ENCODE assay signal across 14 cellular contexts in the genomic region with DNA sequence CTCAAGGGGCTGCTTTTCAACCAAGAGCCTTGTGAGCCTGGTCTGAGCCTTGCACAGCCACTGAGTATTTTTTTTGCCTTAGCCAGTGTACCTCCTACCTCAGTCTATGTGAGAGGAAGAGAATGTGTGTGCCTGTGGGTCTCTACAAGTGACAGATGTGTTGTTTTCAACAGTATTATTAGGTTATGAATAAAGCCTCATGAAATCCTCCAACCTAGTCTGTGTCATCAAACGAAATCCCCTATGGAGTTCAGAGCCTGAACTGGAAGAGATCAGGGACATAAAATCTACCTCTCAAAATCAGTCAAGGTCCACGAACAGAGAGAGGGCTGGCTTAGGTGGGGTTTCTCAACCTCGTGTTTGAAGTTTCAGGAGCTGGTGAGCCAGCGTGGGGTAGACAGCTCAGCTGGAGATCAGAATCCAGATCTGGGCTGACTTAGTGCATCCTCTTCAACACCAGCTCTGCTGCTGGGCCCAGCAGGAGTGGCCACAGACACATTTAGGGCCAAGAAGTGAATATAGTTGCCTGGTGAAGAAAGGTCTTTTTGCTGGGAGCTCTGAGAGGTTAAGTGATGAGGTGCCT. TPM values are rescaled to one million over a fixed set of nuclear protein-coding genes. Genes with fewer than 3 reads are reported as not detected.
A peak's percentile ranks its signal among the peaks of the same experiment; 100 is the strongest.
DNase-seq lines count a peak whose midpoint lies in the region; ATAC-seq and TF ChIP-seq lines count a peak whose summit lies in the region.
"Had no signal": no experiment of that assay in that cellular context is flagged by ENCODE, and none has a peak within 500 bp of the region (broad histone marks: within the 10 kb centered on the region; RNA-seq: fewer than 3 reads in every experiment).

No MANE protein-coding gene starts in this region.

- H3K4me1 ChIP-seq in smooth muscle cell (ENCODE audit: low read depth), result no peaks in the 10 kb centered on the region

- H3K36me3 Mint-ChIP-seq in activated CD8-positive, alpha-beta T cell treated with anti-CD3 and anti-CD28 coated beads for 36 hours (ENCODE audit: low read depth), result peaks cover 5% of the 10 kb centered on the region
- peaks cover 26% of the 10 kb centered on the region for H3K36me3 Mint-ChIP-seq in activated CD8-positive, alpha-beta T cell treated with anti-CD3 and anti-CD28 coated beads, Interleukin-2, amount 10 ng/mL, durations not matched to agents 7 days and 5 days (ENCODE audit: low read depth)
- H3K36me3 Mint-ChIP-seq in activated CD4-positive, alpha-beta memory T cell treated with anti-CD3 and anti-CD28 coated beads, Interleukin-2, amount 10 ng/mL, durations not matched to agents 7 days and 5 days (ENCODE audit: low read depth), result peaks cover 37% of the 10 kb centered on the region

- H4K20me1 ChIP-seq in smooth muscle cell (ENCODE audit: low read depth), result no peaks in the 10 kb centered on the region

- WGBS in smooth muscle cell (ENCODE audit: low lambda C conversion rate), result 91% methylated on average over 4 of the region's 4 CpGs

- intact Hi-C loops in activated CD8-positive, alpha-beta T cell treated with anti-CD3 and anti-CD28 coated beads for 36 hours (cut with micrococcal nuclease), result no loop called here
- intact Hi-C loops in left ventricle myocardium superior (cut with micrococcal nuclease), result no loop called here

- no peaks in the 10 kb centered on the region for H3K27me3 ChIP-seq in layer of hippocampus (ENCODE audit: control insufficient read depth, insufficient read depth, low read length)
- H3K27me3 ChIP-seq in smooth muscle cell (ENCODE audit: low read depth), result no peaks in the 10 kb centered on the region
- H3K27me3 ChIP-seq: spleen had no signal

- no peaks in the 10 kb centered on the region for H3K9me3 ChIP-seq in smooth muscle cell (replicated peaks; ENCODE audit: low read depth)
- H3K9me3 ChIP-seq: spleen had no signal

- no peak for ATAC-seq in activated CD8-positive, alpha-beta T cell treated with anti-CD3 and anti-CD28 coated beads for 36 hours
- no peak for ATAC-seq in activated CD8-positive, alpha-beta T cell treated with anti-CD3 and anti-CD28 coated beads, Interleukin-2, amount 10 ng/mL, durations not matched to agents 7 days and 5 days
- no peak for ATAC-seq in left ventricle myocardium superior

- no peaks in the 10 kb centered on the region for H3K27me3 Mint-ChIP-seq in activated CD8-positive, alpha-beta T cell treated with anti-CD3 and anti-CD28 coated beads for 36 hours
- H3K27me3 Mint-ChIP-seq in activated CD8-positive, alpha-beta T cell treated with anti-CD3 and anti-CD28 coated beads, Interleukin-2, amount 10 ng/mL, durations not matched to agents 7 days and 5 days (ENCODE audit: low read depth), result no peaks in the 10 kb centered on the region
- H3K27me3 Mint-ChIP-seq in activated CD4-positive, alpha-beta memory T cell treated with anti-CD3 and anti-CD28 coated beads, Interleukin-2, amount 10 ng/mL, durations not matched to agents 7 days and 5 days, result no peaks in the 10 kb centered on the region

- peak overlapping the region; percentile 18 for H3K27ac ChIP-seq in layer of hippocampus (ENCODE audit: low read depth, low read length)
- peak overlapping the region; percentile 85 for H3K27ac ChIP-seq in smooth muscle cell (ENCODE audit: low read depth)
- H3K27ac ChIP-seq: VCaP had no signal

- no peak for TF ChIP-seq CTCF in activated CD8-positive, alpha-beta T cell treated with anti-CD3 and anti-CD28 coated beads for 36 hours (IDR thresholded peaks at IDR 0.05)
- TF ChIP-seq CTCF in smooth muscle cell (IDR thresholded peaks at IDR 0.05; ENCODE audit: borderline replicate concordance, insufficient read depth, poor library complexity, severe bottlenecking), result no peak

- CTCF ChIA-PET in activated CD8-positive, alpha-beta T cell treated with anti-CD3 and anti-CD28 coated beads for 36 hours (lab: Charles Lee), result no interaction called here
- CTCF ChIA-PET in activated CD8-positive, alpha-beta T cell treated with anti-CD3 and anti-CD28 coated beads, Interleukin-2, amount 10 ng/mL, durations not matched to agents 7 days and 5 days (lab: Charles Lee), result interaction anchor here (0.6 to 1.6 kb wide), 3 partner anchors 10 to 29 kb away, joined by 3 read pairs; no protein-coding TSS in a partner anchor
- CTCF ChIA-PET in activated CD4-positive, alpha-beta memory T cell treated with anti-CD3 and anti-CD28 coated beads, Interleukin-2, amount 10 ng/mL, durations not matched to agents 7 days and 5 days (lab: Charles Lee), result no interaction called here

- POLR2A ChIA-PET in activated CD8-positive, alpha-beta T cell treated with anti-CD3 and anti-CD28 coated beads for 36 hours (lab: Charles Lee), result interaction anchor here (1.0 kb wide), 1 partner anchor 9 kb away, joined by 4 read pairs; a partner anchor contains a TSS
- POLR2A ChIA-PET in activated CD8-positive, alpha-beta T cell treated with anti-CD3 and anti-CD28 coated beads, Interleukin-2, amount 10 ng/mL, durations not matched to agents 7 days and 5 days (lab: Charles Lee), result no interaction called here
- POLR2A ChIA-PET in activated CD4-positive, alpha-beta memory T cell treated with anti-CD3 and anti-CD28 coated beads, Interleukin-2, amount 10 ng/mL, durations not matched to agents 7 days and 5 days (lab: Charles Lee), result interaction anchor here (1.3 to 1.5 kb wide), 2 partner anchors 8 to 17 kb away, joined by 3 to 4 read pairs; a partner anchor contains a TSS

- H3K4me1 Mint-ChIP-seq in activated CD8-positive, alpha-beta T cell treated with anti-CD3 and anti-CD28 coated beads for 36 hours (ENCODE audit: low read depth), result peaks cover 16% of the 10 kb centered on the region
- peaks cover 19% of the 10 kb centered on the region for H3K4me1 Mint-ChIP-seq in activated CD8-positive, alpha-beta T cell treated with anti-CD3 and anti-CD28 coated beads, Interleukin-2, amount 10 ng/mL, durations not matched to agents 7 days and 5 days (ENCODE audit: low read depth)
- H3K4me1 Mint-ChIP-seq in activated CD4-positive, alpha-beta memory T cell treated with anti-CD3 and anti-CD28 coated beads, Interleukin-2, amount 10 ng/mL, durations not matched to agents 7 days and 5 days, result peaks cover 29% of the 10 kb centered on the region

- peak overlapping the region; percentile 45 for H3K9ac ChIP-seq in smooth muscle cell (ENCODE audit: low read depth)

- peaks cover 7% of the 10 kb centered on the region for H3F3A ChIP-seq in smooth muscle cell (ENCODE audit: low read depth)

- in situ Hi-C loops in ACHN (cut with HindIII; ENCODE audit: low pct_ligation_motif_present, low pct_unique_long_range_greater_than_20kb, low sequenced_read_pairs), result no loop called here

- H3K4me2 ChIP-seq in smooth muscle cell, result peak overlapping the region; percentile 12

- no peak overlapping the region for H2AFZ ChIP-seq in smooth muscle cell (ENCODE audit: low read depth)

- no peak overlapping the region for H3K4me3 Mint-ChIP-seq in activated CD8-positive, alpha-beta T cell treated with anti-CD3 and anti-CD28 coated beads for 36 hours
- no peak overlapping the region for H3K4me3 Mint-ChIP-seq in activated CD8-positive, alpha-beta T cell treated with anti-CD3 and anti-CD28 coated beads, Interleukin-2, amount 10 ng/mL, durations not matched to agents 7 days and 5 days
- H3K4me3 Mint-ChIP-seq in activated CD4-positive, alpha-beta memory T cell treated with anti-CD3 and anti-CD28 coated beads, Interleukin-2, amount 10 ng/mL, durations not matched to agents 7 days and 5 days, result no peak overlapping the region

- H3K79me2 ChIP-seq in smooth muscle cell (ENCODE audit: low read depth), result no peaks in the 10 kb centered on the region

- H3K27ac Mint-ChIP-seq in activated CD8-positive, alpha-beta T cell treated with anti-CD3 and anti-CD28 coated beads for 36 hours, result peak overlapping the region; percentile 61
- H3K27ac Mint-ChIP-seq in activated CD8-positive, alpha-beta T cell treated with anti-CD3 and anti-CD28 coated beads, Interleukin-2, amount 10 ng/mL, durations not matched to agents 7 days and 5 days, result no peak overlapping the region
- peak overlapping the region; percentile 27 for H3K27ac Mint-ChIP-seq in activated CD4-positive, alpha-beta memory T cell treated with anti-CD3 and anti-CD28 coated beads, Interleukin-2, amount 10 ng/mL, durations not matched to agents 7 days and 5 days

- DNase-seq in activated CD8-positive, alpha-beta T cell treated with anti-CD3 and anti-CD28 coated beads for 36 hours, result no peak
- DNase-seq in activated CD8-positive, alpha-beta T cell treated with anti-CD3 and anti-CD28 coated beads, Interleukin-2, amount 10 ng/mL, durations not matched to agents 7 days and 5 days, result no peak
- no peak for DNase-seq in activated CD4-positive, alpha-beta memory T cell treated with anti-CD3 and anti-CD28 coated beads, Interleukin-2, amount 10 ng/mL, durations not matched to agents 7 days and 5 days
- DNase-seq in smooth muscle cell (lab: John Stamatoyannopoulos, UW; ENCODE audit: unreplicated experiment) (no peak), DMS79 (lab: John Stamatoyannopoulos, UW) (no peak), left ventricle myocardium superior (no peak), ACHN (no peak)
- DNase-seq: activated T-cell treated with anti-CD3 and anti-CD28 coated beads, Interleukin-2, amount 50 U/mL, for 48 hours; caudate nucleus; NCI-H1092 treated with DMSO at 0.1 percent for 48 hours; NCI-H226; spleen had no signal

- no peaks in the 10 kb centered on the region for H3K9me3 Mint-ChIP-seq in activated CD8-positive, alpha-beta T cell treated with anti-CD3 and anti-CD28 coated beads for 36 hours
- no peaks in the 10 kb centered on the region for H3K9me3 Mint-ChIP-seq in activated CD8-positive, alpha-beta T cell treated with anti-CD3 and anti-CD28 coated beads, Interleukin-2, amount 10 ng/mL, durations not matched to agents 7 days and 5 days (ENCODE audit: insufficient read depth)
- no peaks in the 10 kb centered on the region for H3K9me3 Mint-ChIP-seq in activated CD4-positive, alpha-beta memory T cell treated with anti-CD3 and anti-CD28 coated beads, Interleukin-2, amount 10 ng/mL, durations not matched to agents 7 days and 5 days

- no peak overlapping the region for H3K4me3 ChIP-seq in smooth muscle cell
- H3K4me3 ChIP-seq: spleen had no signal

- H3K36me3 ChIP-seq in smooth muscle cell (ENCODE audit: low read depth), result no peaks in the 10 kb centered on the region

RNA-seq across cellular contexts. Expression of a gene that starts 8.2 kb away (rescaled TPM):
- 1 to 10 TPM; 3.4 to 3.6 TPM for total RNA-seq in activated CD8-positive, alpha-beta T cell treated with anti-CD3 and anti-CD28 coated beads for 36 hours
- 1 to 10 TPM; 8.0 TPM for total RNA-seq in activated CD8-positive, alpha-beta T cell treated with anti-CD3 and anti-CD28 coated beads, Interleukin-2, amount 10 ng/mL, durations not matched to agents 7 days and 5 days
- 1 to 10 TPM; 7.9 to 10.0 TPM for total RNA-seq in activated CD4-positive, alpha-beta memory T cell treated with anti-CD3 and anti-CD28 coated beads, Interleukin-2, amount 10 ng/mL, durations not matched to agents 7 days and 5 days
- total RNA-seq in smooth muscle cell, result 10.7 and 11.6 TPM in 2 replicates
- polyA plus RNA-seq in smooth muscle cell, result 16.3 and 19.4 TPM in 2 replicates
- 5.3 TPM for total RNA-seq in left ventricle myocardium superior

RNA-seq across cellular contexts. Expression of a gene that starts 33.2 kb away (rescaled TPM):
- under 1 TPM; 0.27 to 0.38 TPM for total RNA-seq in activated CD8-positive, alpha-beta T cell treated with anti-CD3 and anti-CD28 coated beads for 36 hours
- under 1 TPM; 0.76 to 0.82 TPM for total RNA-seq in activated CD8-positive, alpha-beta T cell treated with anti-CD3 and anti-CD28 coated beads, Interleukin-2, amount 10 ng/mL, durations not matched to agents 7 days and 5 days
- under 1 TPM; 0.76 to 0.93 TPM for total RNA-seq in activated CD4-positive, alpha-beta memory T cell treated with anti-CD3 and anti-CD28 coated beads, Interleukin-2, amount 10 ng/mL, durations not matched to agents 7 days and 5 days
- total RNA-seq in smooth muscle cell, result 1.3 TPM in 1 of 2 replicates, not detected in the other
- 0.41 and 1.7 TPM in 2 replicates for polyA plus RNA-seq in smooth muscle cell
- not detected for total RNA-seq in left ventricle myocardium superior

RNA-seq across cellular contexts. Expression of a gene that starts 53.6 kb away (rescaled TPM):
- total RNA-seq in activated CD8-positive, alpha-beta T cell treated with anti-CD3 and anti-CD28 coated beads for 36 hours, result 10 to 100 TPM; 61.6 to 67.2 TPM
- total RNA-seq in activated CD8-positive, alpha-beta T cell treated with anti-CD3 and anti-CD28 coated beads, Interleukin-2, amount 10 ng/mL, durations not matched to agents 7 days and 5 days, result 10 to 100 TPM; 79.0 to 81.0 TPM
- 10 to 100 TPM; 76.7 to 78.8 TPM for total RNA-seq in activated CD4-positive, alpha-beta memory T cell treated with anti-CD3 and anti-CD28 coated beads, Interleukin-2, amount 10 ng/mL, durations not matched to agents 7 days and 5 days
- total RNA-seq in smooth muscle cell, result 28.1 and 39.5 TPM in 2 replicates
- polyA plus RNA-seq in smooth muscle cell, result 27.0 and 38.5 TPM in 2 replicates
- total RNA-seq in left ventricle myocardium superior, result 25.5 TPM
